Comparison of ENCODE assay signal across 7 cellular contexts in genomic region chr15:85792872-85793621, GRCh38. TPM values are rescaled to one million over a fixed set of nuclear protein-coding genes. Genes with fewer than 3 reads are reported as not detected.
DNase-seq lines count a peak whose midpoint lies in the region; ATAC-seq and TF ChIP-seq lines count a peak whose summit lies in the region.

No MANE protein-coding gene starts in this region.

- H3K4me1 ChIP-seq in Karpas-422 (ENCODE audit: low read length) (peaks cover 14% of the 10 kb centered on the region), lower lobe of right lung (peaks cover 26% of the 10 kb centered on the region), testis (peaks cover 18% of the 10 kb centered on the region)

- H3K4me1 Mint-ChIP-seq in activated naive CD8-positive, alpha-beta T cell treated with anti-CD3 and anti-CD28 coated beads for 36 hours, result peaks cover 32% of the 10 kb centered on the region

- no peak for TF ChIP-seq CTCF in lower lobe of right lung (IDR thresholded peaks at IDR 0.05)
- TF ChIP-seq CTCF in testis (IDR thresholded peaks at IDR 0.05), result no peak

- H3K27ac ChIP-seq in Karpas-422 (ENCODE audit: low read length) (no peak overlapping the region), lower lobe of right lung (no peak overlapping the region), testis (no peak overlapping the region)

- H3K36me3 ChIP-seq in Karpas-422 (ENCODE audit: insufficient read depth, low read length), result no peaks in the 10 kb centered on the region
- H3K36me3 ChIP-seq in lower lobe of right lung, result no peaks in the 10 kb centered on the region
- H3K36me3 ChIP-seq in testis (ENCODE audit: low read depth, missing control alignments), result no peaks in the 10 kb centered on the region

- TF ChIP-seq POLR2A in testis (IDR thresholded peaks at IDR 0.05), result no peak

- WGBS in testis, 2 donors, result 56 to 62% methylated on average over 14 of the region's 14 CpGs

- no peaks in the 10 kb centered on the region for H3K27me3 Mint-ChIP-seq in activated naive CD8-positive, alpha-beta T cell treated with anti-CD3 and anti-CD28 coated beads for 36 hours

- H3K4me3 ChIP-seq in Karpas-422 (ENCODE audit: low read length) (peak overlapping the region; percentile 74; the same call in 1 of the 2 replicates), lower lobe of right lung (peak overlapping the region; percentile 90), testis (peak overlapping the region; percentile 74 to 92)

- peak overlapping the region; percentile 86 for H3K9ac ChIP-seq in Karpas-422 (ENCODE audit: low read length)

- intact Hi-C loops in lower lobe of right lung (cut with DNase I), result no loop called here
- intact Hi-C loops in testis (cut with DNase I; ENCODE audit: low total_unique reads), result no loop called here

- H2AFZ ChIP-seq in Karpas-422 (ENCODE audit: low read length), result no peak overlapping the region

- H3K9me3 Mint-ChIP-seq in activated naive CD8-positive, alpha-beta T cell treated with anti-CD3 and anti-CD28 coated beads for 36 hours, result no peaks in the 10 kb centered on the region

- H3K27ac Mint-ChIP-seq in activated naive CD8-positive, alpha-beta T cell treated with anti-CD3 and anti-CD28 coated beads for 36 hours, result no peak overlapping the region

- H3K27me3 ChIP-seq in Karpas-422 (ENCODE audit: low read length) (no peaks in the 10 kb centered on the region), lower lobe of right lung (ENCODE audit: low read depth) (no peaks in the 10 kb centered on the region), testis (no peaks in the 10 kb centered on the region)

- no peak for ATAC-seq in lower lobe of right lung

- H3K4me3 Mint-ChIP-seq in activated naive CD8-positive, alpha-beta T cell treated with anti-CD3 and anti-CD28 coated beads for 36 hours, result peak overlapping the region; percentile 84

- H3K79me2 ChIP-seq in Karpas-422 (ENCODE audit: low read length), result no peaks in the 10 kb centered on the region

- H3K9me3 ChIP-seq in Karpas-422 (ENCODE audit: low read length) (no peaks in the 10 kb centered on the region), lower lobe of right lung (no peaks in the 10 kb centered on the region), testis (no peaks in the 10 kb centered on the region)

- peaks cover 39% of the 10 kb centered on the region; the same call in 1 of the 2 replicates for H4K20me1 ChIP-seq in Karpas-422 (ENCODE audit: insufficient read depth, low read depth, low read length)

- DNase-seq in Karpas-422, result no peak
- no peak for DNase-seq in activated naive CD8-positive, alpha-beta T cell treated with anti-CD3 and anti-CD28 coated beads for 36 hours
- DNase-seq in lower lobe of right lung, result no peak
- no peak for DNase-seq in testis
- DNase-seq in SKM-1 treated with dmso at 0.1 percent for 144 hours (lab: John Stamatoyannopoulos, UW; ENCODE audit: unreplicated experiment), result no peak
- DNase-seq in NCI-H1105 treated with DMSO at 0.1 percent for 48 hours (lab: John Stamatoyannopoulos, UW), result no peak
- DNase-seq in SK-N-DZ (ENCODE audit: low spot score), result no peak

- no peaks in the 10 kb centered on the region for H3K36me3 Mint-ChIP-seq in activated naive CD8-positive, alpha-beta T cell treated with anti-CD3 and anti-CD28 coated beads for 36 hours

- H3K4me2 ChIP-seq in Karpas-422 (ENCODE audit: low read depth, low read length, poor library complexity, severe bottlenecking), result peak overlapping the region; percentile 76

- no peaks in the 10 kb centered on the region for H3K9me2 ChIP-seq in Karpas-422 (replicated peaks; ENCODE audit: insufficient read depth, low read length)

RNA-seq across cellular contexts. Expression of gene KLHL25, which starts 1.7 kb away (rescaled TPM):
- 1.5 and 3.3 TPM in 2 replicates for total RNA-seq in Karpas-422 (2014; rRNA removed; shearing (Covaris generic); ENCODE audit: low replicate concordance)
- total RNA-seq in activated naive CD8-positive, alpha-beta T cell treated with anti-CD3 and anti-CD28 coated beads for 36 hours, result 1 to 10 TPM; 2.9 to 3.7 TPM
- 3.0 TPM for total RNA-seq in lower lobe of right lung
- 10 to 100 TPM; 42.6 to 50.1 TPM for total RNA-seq in testis
- polyA plus RNA-seq in testis (ENCODE audit: insufficient read depth, low read depth, low replicate concordance), result 19.6 TPM
- polyA plus RNA-seq in SK-N-DZ (2014; cell fraction: cytosol; rRNA removed), result 16.6 and 22.5 TPM in 2 replicates
- polyA plus RNA-seq in SK-N-DZ (2014; cell fraction: nucleus; rRNA removed), result 20.5 and 29.3 TPM in 2 replicates

Comparison
In these comparisons a context has a peak if more than half of its experiments do, and no peak if none do; other contexts are left out.
1. RNA of gene KLHL25, which starts 1.7 kb away (total RNA-seq): 42.6 to 50.1 TPM in testis; 2.9 to 3.7 TPM in activated naive CD8-positive, alpha-beta T cell treated with anti-CD3 and anti-CD28 coated beads for 36 hours, 3.0 TPM in lower lobe of right lung (single experiment) and 1.5 to 3.3 TPM in Karpas-422; every median in the first group is over 4 times any median in the second.
2. Peak in every context shown above with its lines, with median percentiles within 50 percentile points of each other: H3K4me3 ChIP-seq.